ENCODE assay signal across 8 cellular contexts in genomic region chr6:22145823-22146379, GRCh38.
DNase-seq lines count a peak whose midpoint lies in the region; ATAC-seq, FAIRE-seq and TF ChIP-seq lines count a peak whose summit lies in the region.

No MANE protein-coding gene starts in this region.

- no peak for ATAC-seq in GM21723 (IDR thresholded peaks at IDR 0.05; ENCODE audit: unreplicated experiment)

- TF ChIP-seq CTCF in D721Med (IDR thresholded peaks at IDR 0.05; ENCODE audit: insufficient read depth, missing control alignments) (peak; percentile 13), NB4 (IDR thresholded peaks at IDR 0.05; ENCODE audit: low read depth, low read length) (no peak)

- FAIRE-seq in D721Med (lab: Jason Lieb, UNC) (no peak), urothelium cell line (lab: Jason Lieb, UNC) (no peak)

- no peak for DNase-seq in D721Med (ENCODE audit: insufficient read length, low spot score)
- DNase-seq in NB4 (ENCODE audit: low read depth), result peak; percentile 41
- peak; percentile 84 for DNase-seq in astrocyte of the hippocampus (ENCODE audit: low read depth, low spot score)
- peak; percentile 88 for DNase-seq in inferior parietal cortex (ENCODE audit: extremely low spot score)
- peak; percentile 70 for DNase-seq in urothelium cell line (ENCODE audit: low spot score)
- DNase-seq in D341Med (ENCODE audit: low spot score), result no peak
- DNase-seq in stimulated activated CD4-positive, alpha-beta T cell treated with anti-CD3 and anti-CD28 coated beads, Interleukin-1b, Interleukin-23, amount 100 ng/mL, for 48 hours, result no peak

- no peak overlapping the region for H3K4me3 ChIP-seq in NB4 (ENCODE audit: low read depth, low read length)

- TF ChIP-seq POLR2A in NB4 (IDR thresholded peaks at IDR 0.05; ENCODE audit: extremely low read depth, insufficient read length), result no peak

Comparison
In these comparisons a context has a peak if more than half of its experiments do, and no peak if none do; other contexts are left out.
1. DNase-seq: peak in NB4 (single experiment), astrocyte of the hippocampus (single experiment), inferior parietal cortex (single experiment) and urothelium cell line (single experiment); none in D721Med (single experiment), D341Med (single experiment) and stimulated activated CD4-positive, alpha-beta T cell treated with anti-CD3 and anti-CD28 coated beads, Interleukin-1b, Interleukin-23, amount 100 ng/mL, for 48 hours (single experiment).